ENCODE assay signal across 15 cellular contexts in the genomic region with DNA sequence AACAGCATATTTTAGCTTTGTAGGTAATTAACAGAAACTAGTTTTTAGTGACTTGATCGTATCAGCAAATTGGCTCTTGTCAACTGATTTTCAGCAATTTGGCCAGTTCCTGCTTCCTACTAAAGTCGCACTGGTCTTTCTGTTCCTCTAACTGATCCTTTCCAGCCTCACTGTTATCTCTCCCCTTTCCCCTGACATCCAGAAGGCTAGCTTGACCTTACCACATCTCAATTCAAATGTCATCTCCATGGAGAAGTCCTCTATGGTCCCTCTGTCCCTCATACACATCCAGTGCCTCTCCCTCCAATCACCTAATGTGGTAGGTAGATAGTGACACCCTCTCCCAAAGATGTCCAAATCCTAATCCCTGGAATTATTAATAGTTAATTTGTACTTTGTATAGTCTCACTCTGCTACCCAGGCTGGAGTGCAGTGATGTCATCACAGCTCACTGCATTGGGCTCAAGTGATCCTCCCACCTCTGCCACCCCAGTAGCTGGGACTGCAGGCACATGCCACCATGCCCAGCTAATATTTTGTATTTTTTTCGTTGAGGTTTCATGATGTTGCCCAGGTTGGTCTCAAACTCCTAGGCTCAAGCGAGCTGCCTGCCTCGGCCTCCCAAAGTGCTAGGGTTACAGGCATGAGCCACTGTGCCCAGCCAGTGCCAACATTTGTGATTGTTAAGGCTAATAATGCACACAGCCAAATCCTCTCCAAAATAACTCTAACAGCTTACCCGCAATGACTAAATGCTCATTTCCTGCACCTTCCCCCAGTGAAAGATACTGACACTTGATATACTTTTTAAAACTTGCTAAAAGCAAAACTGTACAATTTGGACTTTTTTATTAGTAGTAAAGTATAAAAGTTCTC. TPM values are rescaled to one million over a fixed set of nuclear protein-coding genes. Genes with fewer than 3 reads are reported as not detected.
DNase-seq lines count a peak whose midpoint lies in the region; ATAC-seq, FAIRE-seq and TF ChIP-seq lines count a peak whose summit lies in the region.
"Had no signal": no experiment of that assay in that cellular context is flagged by ENCODE, and none has a peak within 500 bp of the region (broad histone marks: within the 10 kb centered on the region; RNA-seq: fewer than 3 reads in every experiment).

No MANE protein-coding gene starts in this region.

- TF ChIP-seq CTCF in activated CD8-positive, alpha-beta T cell treated with anti-CD3 and anti-CD28 coated beads for 36 hours (IDR thresholded peaks at IDR 0.05): no peak
- TF ChIP-seq CTCF in spleen (IDR thresholded peaks at IDR 0.05 in 8 of 11, conservative IDR thresholded peaks at IDR 0.05 in 3 of 11): no peak
- TF ChIP-seq CTCF in esophagus muscularis mucosa (IDR thresholded peaks at IDR 0.05): no peak

- intact Hi-C loops in activated CD8-positive, alpha-beta T cell treated with anti-CD3 and anti-CD28 coated beads for 36 hours (cut with micrococcal nuclease): no loop called here
- intact Hi-C loops in spleen (cut with DNase I; ENCODE audit: low total_unique reads) (no loop called here), esophagus muscularis mucosa (cut with DNase I) (no loop called here)

- H3K4me3 ChIP-seq in spleen: no peak overlapping the region
- H3K4me3 ChIP-seq in esophagus muscularis mucosa: no peak overlapping the region
- H3K4me3 ChIP-seq: adrenal gland, vagina had no signal

- POLR2A ChIA-PET in activated CD8-positive, alpha-beta T cell treated with anti-CD3 and anti-CD28 coated beads for 36 hours (lab: Charles Lee): interaction anchor here (1.0 to 1.9 kb wide), 5 partner anchors 14 to 28 kb away, joined by 3 to 5 read pairs (median 4); no protein-coding TSS in a partner anchor

- 36 to 44% (median 39%) methylated on average over 6 of the region's 6 CpGs for WGBS in spleen, 5 donors
- 78% methylated on average over 6 of the region's 6 CpGs for WGBS in esophagus muscularis mucosa

- H3K27me3 ChIP-seq in spleen (replicated peaks in 1 of 7): no peaks in the 10 kb centered on the region
- H3K27me3 ChIP-seq in esophagus muscularis mucosa: no peaks in the 10 kb centered on the region
- H3K27me3 ChIP-seq: adrenal gland, vagina had no signal

- FAIRE-seq in H54 (lab: Jason Lieb, UNC): no peak

- peaks cover 44% of the 10 kb centered on the region for H3K4me1 Mint-ChIP-seq in activated T-cell treated with anti-CD3 and anti-CD28 coated beads, Interleukin-2, amount 50 U/mL, for 4 hours (ENCODE audit: low read depth)
- peaks cover 43% of the 10 kb centered on the region for H3K4me1 Mint-ChIP-seq in activated CD8-positive, alpha-beta T cell treated with anti-CD3 and anti-CD28 coated beads for 36 hours (ENCODE audit: low read depth)

- no peaks in the 10 kb centered on the region for H3K9me3 ChIP-seq in spleen
- H3K9me3 ChIP-seq in esophagus muscularis mucosa: no peaks in the 10 kb centered on the region
- H3K9me3 ChIP-seq: adrenal gland, vagina had no signal

- no peaks in the 10 kb centered on the region for H3K36me3 Mint-ChIP-seq in activated T-cell treated with anti-CD3 and anti-CD28 coated beads, Interleukin-2, amount 50 U/mL, for 4 hours (ENCODE audit: insufficient read depth)
- no peaks in the 10 kb centered on the region for H3K36me3 Mint-ChIP-seq in activated CD8-positive, alpha-beta T cell treated with anti-CD3 and anti-CD28 coated beads for 36 hours (ENCODE audit: low read depth)

- H3K9me3 Mint-ChIP-seq in activated T-cell treated with anti-CD3 and anti-CD28 coated beads, Interleukin-2, amount 50 U/mL, for 4 hours: no peaks in the 10 kb centered on the region
- no peaks in the 10 kb centered on the region for H3K9me3 Mint-ChIP-seq in activated CD8-positive, alpha-beta T cell treated with anti-CD3 and anti-CD28 coated beads for 36 hours
- H3K9me3 Mint-ChIP-seq: nephron progenitor cell had no signal

- H3K4me1 ChIP-seq in spleen (peaks cover 15 to 80% (median 43%) of the 10 kb centered on the region in 6 donors), esophagus muscularis mucosa (peaks cover 0 to 7% (median 2%) of the 10 kb centered on the region in 4 donors)
- H3K4me1 ChIP-seq: vagina had no signal

- peaks cover 0 to 11% (median 0%) of the 10 kb centered on the region in 6 donors for H3K36me3 ChIP-seq in spleen
- H3K36me3 ChIP-seq in esophagus muscularis mucosa: no peaks in the 10 kb centered on the region
- H3K36me3 ChIP-seq: adrenal gland, vagina had no signal

- no peak for DNase-seq in activated T-cell treated with anti-CD3 and anti-CD28 coated beads, Interleukin-2, amount 50 U/mL, for 4 hours
- no peak for DNase-seq in activated T-cell treated with anti-CD3 and anti-CD28 coated beads, Interleukin-2, amount 50 U/mL, for 1 hour
- DNase-seq in activated CD8-positive, alpha-beta T cell treated with anti-CD3 and anti-CD28 coated beads for 36 hours: peak; percentile 35
- DNase-seq in spleen (no peak), esophagus muscularis mucosa (ENCODE audit: extremely low spot score) (no peak), H54 (ENCODE audit: insufficient read length, low spot score) (no peak), dedifferentiated amniotic fluid mesenchymal stem cell (ENCODE audit: extremely low spot score) (no peak)
- DNase-seq: adrenal gland, foreskin fibroblast, H7, NCI-H226, nephron progenitor cell had no signal

- H3K27me3 Mint-ChIP-seq in activated T-cell treated with anti-CD3 and anti-CD28 coated beads, Interleukin-2, amount 50 U/mL, for 4 hours (ENCODE audit: low read depth): no peaks in the 10 kb centered on the region
- H3K27me3 Mint-ChIP-seq in activated CD8-positive, alpha-beta T cell treated with anti-CD3 and anti-CD28 coated beads for 36 hours: no peaks in the 10 kb centered on the region

- peak; percentile 69 to 71 for ATAC-seq in activated T-cell treated with anti-CD3 and anti-CD28 coated beads, Interleukin-2, amount 50 U/mL, for 4 hours
- ATAC-seq in HG03103 (IDR thresholded peaks at IDR 0.05; ENCODE audit: low read depth, unreplicated experiment): peak; percentile 70
- ATAC-seq in activated CD8-positive, alpha-beta T cell treated with anti-CD3 and anti-CD28 coated beads for 36 hours: peak; percentile 87

- H3K27ac Mint-ChIP-seq in activated CD8-positive, alpha-beta T cell treated with anti-CD3 and anti-CD28 coated beads for 36 hours: peak overlapping the region; percentile 47
- H3K27ac Mint-ChIP-seq: nephron progenitor cell had no signal

- CTCF ChIA-PET in activated CD8-positive, alpha-beta T cell treated with anti-CD3 and anti-CD28 coated beads for 36 hours (lab: Charles Lee): interaction anchor here (0.8 to 1.9 kb wide), 6 partner anchors 9 to 42 kb away, joined by 3 to 5 read pairs (median 4); no protein-coding TSS in a partner anchor

- peak overlapping the region; percentile 64 to 82 (median 71) for H3K27ac ChIP-seq in spleen
- H3K27ac ChIP-seq in esophagus muscularis mucosa (replicated peaks in 1 of 4): no peak overlapping the region
- H3K27ac ChIP-seq: adrenal gland, RWPE1, vagina had no signal

- TF ChIP-seq POLR2A in spleen (IDR thresholded peaks at IDR 0.05): no peak
- TF ChIP-seq POLR2A in esophagus muscularis mucosa (IDR thresholded peaks at IDR 0.05; ENCODE audit: low read depth): no peak
- no peak for TF ChIP-seq POLR2A in H54 (IDR thresholded peaks at IDR 0.05; ENCODE audit: low read depth, low read length)

- no peak for TF ChIP-seq EP300 in esophagus muscularis mucosa (IDR thresholded peaks at IDR 0.05)

- H3K4me3 Mint-ChIP-seq in activated T-cell treated with anti-CD3 and anti-CD28 coated beads, Interleukin-2, amount 50 U/mL, for 4 hours: peak overlapping the region; percentile 29
- peak overlapping the region; percentile 36 for H3K4me3 Mint-ChIP-seq in activated CD8-positive, alpha-beta T cell treated with anti-CD3 and anti-CD28 coated beads for 36 hours
- H3K4me3 Mint-ChIP-seq: nephron progenitor cell had no signal

RNA-seq across cellular contexts. Expression of a gene that starts 16.9 kb away (rescaled TPM):
- 10 to 100 TPM; 15.8 to 16.6 (median 16.4) TPM for total RNA-seq in activated T-cell treated with anti-CD3 and anti-CD28 coated beads, Interleukin-2, amount 50 U/mL, for 4 hours
- 10 to 100 TPM; 17.8 TPM for total RNA-seq in activated CD8-positive, alpha-beta T cell treated with anti-CD3 and anti-CD28 coated beads for 36 hours
- total RNA-seq in spleen (100 to 1,000 TPM in 6 of 7 donors, 10 to 100 TPM in 1; 69.2 to 153 (median 132) TPM), esophagus muscularis mucosa (10 to 100 TPM in 1 of 4 donors, 1 to 10 TPM in 3; 5.6 to 10.8 (median 7.3) TPM)
- 10 to 100 TPM; 18.3 to 58.7 (median 24.1) TPM for polyA plus RNA-seq in spleen

RNA-seq across cellular contexts. Expression of a gene that starts 42.9 kb away (rescaled TPM):
- total RNA-seq in activated T-cell treated with anti-CD3 and anti-CD28 coated beads, Interleukin-2, amount 50 U/mL, for 4 hours: 100 to 1,000 TPM; 459 to 501 (median 492) TPM
- 100 to 1,000 TPM; 476 to 489 TPM for total RNA-seq in activated CD8-positive, alpha-beta T cell treated with anti-CD3 and anti-CD28 coated beads for 36 hours
- 100 to 1,000 TPM; 250 to 364 (median 271) TPM for total RNA-seq in spleen
- 100 to 1,000 TPM; 188 to 283 (median 216) TPM for polyA plus RNA-seq in spleen
- 100 to 1,000 TPM; 417 to 545 (median 470) TPM for total RNA-seq in esophagus muscularis mucosa

RNA-seq across cellular contexts. Expression of a gene that starts 49.0 kb away (rescaled TPM):
- total RNA-seq in activated T-cell treated with anti-CD3 and anti-CD28 coated beads, Interleukin-2, amount 50 U/mL, for 4 hours: 10 to 100 TPM; 34.7 to 42.4 (median 37.0) TPM
- 10 to 100 TPM; 57.9 to 61.0 TPM for total RNA-seq in activated CD8-positive, alpha-beta T cell treated with anti-CD3 and anti-CD28 coated beads for 36 hours
- total RNA-seq in spleen (10 to 100 TPM; 15.6 to 21.6 (median 17.8) TPM), esophagus muscularis mucosa (10 to 100 TPM; 31.9 to 48.3 (median 34.8) TPM)
- polyA plus RNA-seq in spleen: 10 to 100 TPM; 31.4 to 44.9 (median 34.6) TPM

Comparison
In these comparisons a context has a peak if more than half of its experiments do, and no peak if none do; other contexts are left out.
1. H3K27ac ChIP-seq: peak in spleen (8 of 8); none in esophagus muscularis mucosa (0 of 4).
2. Peak in every context shown above with its lines, with median percentiles within 50 percentile points of each other: ATAC-seq.